8 cellular contexts compared by ENCODE assay signal in genomic region chr7:70695804-70696104, GRCh38.
DNase-seq lines count a peak whose midpoint lies in the region; TF ChIP-seq lines count a peak whose summit lies in the region.

No MANE protein-coding gene starts in this region.

- H3K27ac ChIP-seq in mammary epithelial cell (ENCODE audit: insufficient read depth, low read depth, low read length) (peak overlapping the region; percentile 72), muscle layer of colon (ENCODE audit: low read depth, low read length) (no peak overlapping the region)

- intact Hi-C loops in mammary epithelial cell (cut with micrococcal nuclease), result loop anchor here (1.0 to 10.0 kb wide), 4 partner anchors 110 to 371 kb away; no protein-coding TSS in a partner anchor

- H3K79me2 ChIP-seq in mammary epithelial cell (ENCODE audit: insufficient read depth, low read length), result peaks cover 58% of the 10 kb centered on the region

- H3K4me2 ChIP-seq in mammary epithelial cell (ENCODE audit: insufficient read depth, low read depth, low read length), result peak overlapping the region; percentile 94

- dilution Hi-C loops in mammary epithelial cell (cut with HindIII; ENCODE audit: low sequenced_read_pairs), result no loop called here

- H3K36me3 ChIP-seq in mammary epithelial cell (ENCODE audit: insufficient read depth, low read length) (peaks cover 3% of the 10 kb centered on the region), muscle layer of colon (ENCODE audit: insufficient read depth, low read length) (peaks cover 5% of the 10 kb centered on the region)

- H3K4me1 ChIP-seq in mammary epithelial cell (ENCODE audit: insufficient read depth, low read length) (peaks cover 3% of the 10 kb centered on the region), muscle layer of colon (ENCODE audit: insufficient read depth, low read length) (no peaks in the 10 kb centered on the region)

- 0% methylated on average over 10 of the region's 10 CpGs for WGBS in mammary epithelial cell (ENCODE audit: low coverage, missing lambda C conversion rate)

- H3K9ac ChIP-seq in mammary epithelial cell (ENCODE audit: insufficient read depth, low read length) (peak overlapping the region; percentile 83), muscle layer of colon (ENCODE audit: low read length) (no peak overlapping the region)

- H3K27me3 ChIP-seq in mammary epithelial cell (ENCODE audit: insufficient read depth, low read length) (no peaks in the 10 kb centered on the region), muscle layer of colon (ENCODE audit: control insufficient read depth in 1 of 2, insufficient read depth in 2 of 2, low read length in 2 of 2) (peaks cover 0 to 8% of the 10 kb centered on the region in 2 donors)

- H4K20me1 ChIP-seq in mammary epithelial cell (ENCODE audit: insufficient read depth, low read length), result no peaks in the 10 kb centered on the region

- CTCF ChIA-PET in mammary epithelial cell (lab: Charles Lee; ENCODE audit: low non-redundant PET), result interaction anchor here (0.6 kb wide), 1 partner anchor 436 kb away, joined by 3 read pairs; no protein-coding TSS in a partner anchor

- in situ Hi-C loops in mammary epithelial cell (cut with MboI; ENCODE audit: low sequenced_read_pairs in 2 of 2), result loop anchor here (10.0 to 25.0 kb wide), 4 partner anchors 101 to 511 kb away; no protein-coding TSS in a partner anchor

- TF ChIP-seq CTCF in HFF-Myc (IDR thresholded peaks at IDR 0.05; ENCODE audit: low read depth, low read length, missing control alignments) (no peak), mammary epithelial cell (conservative IDR thresholded peaks at IDR 0.05 in 1 of 2, IDR thresholded peaks at IDR 0.05 in 1 of 2; ENCODE audit: extremely low read depth in 1 of 2, insufficient read depth in 1 of 2, low read depth in 1 of 2, low read length in 2 of 2) (no peak)

- H3K9me3 ChIP-seq in mammary epithelial cell (replicated peaks; ENCODE audit: insufficient read depth, low read length) (no peaks in the 10 kb centered on the region), muscle layer of colon (ENCODE audit: low read length) (no peaks in the 10 kb centered on the region)

- peak overlapping the region; percentile 79 for H3K4me3 ChIP-seq in HFF-Myc (replicated peaks; ENCODE audit: low read depth, low read length)
- H3K4me3 ChIP-seq in mammary epithelial cell (replicated peaks in 1 of 3; ENCODE audit: insufficient read depth in 1 of 3, low read depth in 2 of 3, low read length in 3 of 3), result peak overlapping the region; percentile 85 to 93 (median 87)
- H3K4me3 ChIP-seq in muscle layer of colon (ENCODE audit: low read depth in 1 of 2, low read length in 2 of 2), result peak overlapping the region; percentile 77 to 78

- peak overlapping the region; percentile 71 for H2AFZ ChIP-seq in mammary epithelial cell (ENCODE audit: low read depth, low read length)

- DNase-seq in AG20443 (ENCODE audit: low spot score), result peak; percentile 33
- no peak for DNase-seq in HFF-Myc (ENCODE audit: extremely low read depth, low read depth)
- peak; percentile 31 for DNase-seq in mammary epithelial cell
- no peak for DNase-seq in NK-92 treated with Interleukin-12 subunit alpha and Interleukin-12 subunit beta, amount 100 ng/mL, for 24 hours (lab: John Stamatoyannopoulos, UW)
- no peak for DNase-seq in NCI-H1930 (lab: John Stamatoyannopoulos, UW)
- DNase-seq in GM19238 (ENCODE audit: insufficient read length, low spot score), result no peak
- no peak for DNase-seq in DMS114 treated with DMSO at 0.1 percent for 48 hours (lab: John Stamatoyannopoulos, UW; ENCODE audit: unreplicated experiment)

- BruUV-seq in mammary epithelial cell (replicated peaks; lab: Mats Ljungman, UMichigan), result TSS peak; percentile 13

Comparison
In these comparisons a context has a peak if more than half of its experiments do, and no peak if none do; other contexts are left out.
1. DNase-seq: peak in AG20443 (single experiment) and mammary epithelial cell (single experiment); none in HFF-Myc (single experiment), NK-92 treated with Interleukin-12 subunit alpha and Interleukin-12 subunit beta, amount 100 ng/mL, for 24 hours (single experiment), NCI-H1930 (0 of 2), GM19238 (single experiment) and DMS114 treated with DMSO at 0.1 percent for 48 hours (single experiment).
2. Peak in every context shown above with its lines, with median percentiles within 50 percentile points of each other: H3K4me3 ChIP-seq.